Comparison of ENCODE assay signal across 8 cellular contexts in the genomic region with DNA sequence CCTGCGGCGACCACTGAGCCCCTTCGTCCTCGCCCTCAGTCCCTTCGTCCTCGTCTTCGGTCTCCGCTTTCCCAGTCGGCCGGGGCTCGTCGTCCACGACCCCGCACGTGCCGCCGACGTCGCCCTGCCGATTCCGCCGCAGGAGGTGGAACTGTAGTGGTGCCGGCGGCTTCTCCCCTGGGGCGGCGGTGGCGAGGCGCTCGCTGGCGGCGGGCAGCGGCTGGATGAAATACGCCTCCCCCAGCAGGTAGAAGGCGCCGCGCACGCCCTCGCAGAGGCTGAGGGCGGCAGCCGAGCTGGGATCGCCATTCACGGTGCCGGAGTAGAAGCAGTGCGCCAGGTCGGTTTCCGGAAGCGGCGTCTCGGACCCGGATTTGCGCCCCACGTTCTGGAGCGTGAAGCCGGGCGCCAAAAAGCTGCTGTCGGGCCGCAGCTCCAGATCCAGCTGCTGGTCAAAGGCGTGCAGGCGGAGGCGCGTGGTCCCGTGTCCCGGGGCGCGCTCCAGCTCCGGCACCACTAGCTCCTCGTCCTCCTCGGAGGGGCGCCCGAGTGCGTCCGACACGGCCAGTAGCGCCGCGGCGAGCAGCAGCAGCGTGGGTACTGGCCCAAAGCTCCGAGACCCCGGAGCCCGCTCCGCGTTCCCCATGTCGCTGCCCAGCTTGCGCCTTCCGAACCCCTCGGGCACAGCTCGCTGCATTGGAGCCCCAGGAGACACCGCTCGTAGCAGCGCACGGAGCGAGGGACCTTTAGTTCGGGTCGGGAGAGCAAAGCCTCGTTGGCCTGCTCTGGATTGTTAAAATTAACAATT. TPM values are rescaled to one million over a fixed set of nuclear protein-coding genes. Genes with fewer than 3 reads are reported as not detected.
DNase-seq lines count a peak whose midpoint lies in the region; ATAC-seq lines count a peak whose summit lies in the region.

No MANE protein-coding gene starts in this region.

- H3K23ac ChIP-seq in trophoblast cell (ENCODE audit: low read length), result no peak overlapping the region

- H3K18ac ChIP-seq in trophoblast cell (ENCODE audit: low read length), result peak overlapping the region; percentile 70

- peaks cover 21% of the 10 kb centered on the region for H3K79me2 ChIP-seq in trophoblast cell (ENCODE audit: control insufficient read depth, insufficient read depth, low read length, poor library complexity)

- H2AK5ac ChIP-seq in trophoblast cell (ENCODE audit: low read length), result peak overlapping the region; percentile 11

- H3K9ac ChIP-seq in BLaER1 treated with 17β-estradiol and CSF1 and Interleukin-3, amounts not matched to agents 10 nM and 100 nM, result peak overlapping the region; percentile 13 to 80 (median 76); a peak in 20 of 22 replicates
- H3K9ac ChIP-seq in trophoblast cell (ENCODE audit: low read length), result peak overlapping the region; percentile 21

- peaks cover 25 to 56% (median 37%) of the 10 kb centered on the region in 11 experiments for H3K9me3 ChIP-seq in BLaER1 treated with 17β-estradiol and CSF1 and Interleukin-3, amounts not matched to agents 10 nM and 100 nM (replicated peaks in 1 of 11)
- no peaks in the 10 kb centered on the region for H3K9me3 ChIP-seq in right cardiac atrium (ENCODE audit: control insufficient read depth, low read length)
- no peaks in the 10 kb centered on the region for H3K9me3 ChIP-seq in trophoblast cell (ENCODE audit: insufficient read depth, low read depth, low read length)

- H3K79me1 ChIP-seq in trophoblast cell (ENCODE audit: low read length), result peaks cover 34% of the 10 kb centered on the region

- H3K4me1 ChIP-seq in BLaER1 treated with 17β-estradiol and CSF1 and Interleukin-3, amounts not matched to agents 10 nM and 100 nM, result peaks cover 5 to 36% (median 25%) of the 10 kb centered on the region in 10 experiments; a peak in 19 of 20 replicates
- H3K4me1 ChIP-seq in right cardiac atrium (ENCODE audit: control insufficient read depth, insufficient read depth, low read length) (peaks cover 6% of the 10 kb centered on the region), trophoblast cell (ENCODE audit: control insufficient read depth in 1 of 2, insufficient read depth in 2 of 2, low read length in 2 of 2) (peaks cover 2 to 4% of the 10 kb centered on the region in 2 experiments)

- intact Hi-C loops in right cardiac atrium (cut with DNase I), result loop anchor here (5.0 to 10.0 kb wide), 6 partner anchors 72 to 1903 kb away; no protein-coding TSS in a partner anchor

- peak overlapping the region; percentile 64 to 91 (median 88) for H3K4me2 ChIP-seq in BLaER1 treated with 17β-estradiol and CSF1 and Interleukin-3, amounts not matched to agents 10 nM and 100 nM
- peak overlapping the region; percentile 60 for H3K4me2 ChIP-seq in trophoblast cell (ENCODE audit: low read length)

- H2BK120ac ChIP-seq in trophoblast cell (ENCODE audit: insufficient read depth, low read length, poor library complexity), result peak overlapping the region; percentile 49

- peak overlapping the region; percentile 91 for H3K14ac ChIP-seq in trophoblast cell (ENCODE audit: low read length)

- H4K91ac ChIP-seq in trophoblast cell (ENCODE audit: low read depth, low read length), result peak overlapping the region; percentile 47

- no peak overlapping the region for H2BK12ac ChIP-seq in trophoblast cell (ENCODE audit: low read length)

- H4K12ac ChIP-seq in trophoblast cell (ENCODE audit: low read depth, low read length), result peak overlapping the region; percentile 61

- ATAC-seq in right cardiac atrium, result peak; percentile 30 to 56
- no peak for ATAC-seq in HG03108 (IDR thresholded peaks at IDR 0.05; ENCODE audit: unreplicated experiment)
- ATAC-seq in HG02970 (IDR thresholded peaks at IDR 0.05; ENCODE audit: low FRiP score, unreplicated experiment), result no peak

- H3K36me3 ChIP-seq in BLaER1 treated with 17β-estradiol and CSF1 and Interleukin-3, amounts not matched to agents 10 nM and 100 nM, result peaks cover 0 to 18% (median 7%) of the 10 kb centered on the region in 11 experiments; a peak in 8 of 22 replicates
- peaks cover 21 to 22% of the 10 kb centered on the region in 2 experiments for H3K36me3 ChIP-seq in trophoblast cell (ENCODE audit: control insufficient read depth in 1 of 2, insufficient read depth in 2 of 2, low read length in 2 of 2)

- H3K4ac ChIP-seq in trophoblast cell (ENCODE audit: low read depth, low read length), result peak overlapping the region; percentile 29

- H2BK5ac ChIP-seq in trophoblast cell (ENCODE audit: low read depth, low read length, poor library complexity), result peak overlapping the region; percentile 56

- 0 to 1% (median 1%) methylated on average over 92 to 96 of the region's 96 CpGs for WGBS in adipose tissue, 3 donors
- WGBS in right cardiac atrium, result under 1% methylated on average over 96 of the region's 96 CpGs
- WGBS in trophoblast cell (ENCODE audit: extremely low coverage, insufficient coverage, insufficient read length), result no CpG with 5 or more reads among the region's 96 CpGs

- H4K20me1 ChIP-seq in BLaER1 treated with 17β-estradiol and CSF1 and Interleukin-3, amounts not matched to agents 10 nM and 100 nM, result no peaks in the 10 kb centered on the region

- H4K8ac ChIP-seq in trophoblast cell (ENCODE audit: low read depth, low read length), result peak overlapping the region; percentile 23

- H3K27ac ChIP-seq in BLaER1 treated with 17β-estradiol and CSF1 and Interleukin-3, amounts not matched to agents 10 nM and 100 nM, result peak overlapping the region in 9 of 11 experiments; percentile 25 to 75 (median 68); a peak in 18 of 22 replicates
- H3K27ac ChIP-seq in adipose tissue (ENCODE audit: low read depth, low read length) (peak overlapping the region; percentile 38), right cardiac atrium (ENCODE audit: low read length) (peak overlapping the region; percentile 95), trophoblast cell (ENCODE audit: low read depth, low read length) (peak overlapping the region; percentile 63)

- DNase-seq in Jurkat, Clone E6-1 (ENCODE audit: low read depth, low spot score), result no peak
- DNase-seq in right cardiac atrium (peak; percentile 67 to 89 (median 88)), trophoblast cell (peak in 1 of 2 donors; percentile 63), NCI-H2196 treated with DMSO at 0.1 percent for 48 hours (lab: John Stamatoyannopoulos, UW; ENCODE audit: unreplicated experiment) (no peak)

- H3K27me3 ChIP-seq in BLaER1 treated with 17β-estradiol and CSF1 and Interleukin-3, amounts not matched to agents 10 nM and 100 nM, result peaks cover 0 to 4% (median 0%) of the 10 kb centered on the region in 11 experiments; a peak in 2 of 22 replicates
- H3K27me3 ChIP-seq in right cardiac atrium (ENCODE audit: control insufficient read depth, insufficient read depth), result no peaks in the 10 kb centered on the region
- no peaks in the 10 kb centered on the region for H3K27me3 ChIP-seq in trophoblast cell (ENCODE audit: insufficient read depth, low read length)

- H3K4me3 ChIP-seq in BLaER1 treated with 17β-estradiol and CSF1 and Interleukin-3, amounts not matched to agents 10 nM and 100 nM, result peak overlapping the region; percentile 51 to 75 (median 67)
- peak overlapping the region; percentile 67 for H3K4me3 ChIP-seq in Jurkat, Clone E6-1 (ENCODE audit: low read length)
- peak overlapping the region; percentile 77 for H3K4me3 ChIP-seq in right cardiac atrium (ENCODE audit: low read length)
- H3K4me3 ChIP-seq in trophoblast cell (ENCODE audit: low read depth, low read length), result peak overlapping the region; percentile 74

- peak overlapping the region; percentile 38 for H2AFZ ChIP-seq in trophoblast cell (ENCODE audit: insufficient read depth, low read length, poor library complexity)

RNA-seq across cellular contexts. Expression of a gene that starts 0.7 kb away (rescaled TPM):
- polyA plus RNA-seq in Jurkat, Clone E6-1 (2012; ENCODE audit: insufficient read depth, insufficient read length), result 31.8 TPM
- polyA plus RNA-seq in adipose tissue, result 100 to 1,000 TPM in 2 of 3 donors, 10 to 100 TPM in 1; 26.7 to 378 (median 177) TPM
- total RNA-seq in right cardiac atrium, result 100 to 1,000 TPM in 1 of 4 donors, 10 to 100 TPM in 3; 52.3 to 142 (median 73.8) TPM
- 88.4 TPM for polyA plus RNA-seq in right cardiac atrium
- 189 and 201 TPM in 2 replicates for polyA plus RNA-seq in trophoblast cell (2013)

Comparison
In these comparisons a context has a peak if more than half of its experiments do, and no peak if none do; other contexts are left out.
1. H3K27ac ChIP-seq: peak in every context shown above with its lines; median percentile 95 in right cardiac atrium; 68 in BLaER1 treated with 17β-estradiol and CSF1 and Interleukin-3, amounts not matched to agents 10 nM and 100 nM; 63 in trophoblast cell; 38 in adipose tissue.
2. DNase-seq: peak in right cardiac atrium (3 of 3); none in Jurkat, Clone E6-1 (single experiment) and NCI-H2196 treated with DMSO at 0.1 percent for 48 hours (single experiment).
3. ATAC-seq: peak in right cardiac atrium (2 of 2); none in HG03108 (single experiment) and HG02970 (single experiment).
4. Peak in every context shown above with its lines, with median percentiles within 50 percentile points of each other: H3K4me3 ChIP-seq.